Comparison of ENCODE assay signal across 1 cellular context in genomic region chr3:118671192-118671591, GRCh38.
TF ChIP-seq lines count a peak whose summit lies in the region.

No MANE protein-coding gene starts in this region.

TF ChIP-seq in GM23338, 12 proteins besides CTCF, POLR2A, EP300 and RAD21:
- no peak for TF ChIP-seq ZNF462 (CRISPR knock-in tag; IDR thresholded peaks at IDR 0.05)
- no peak for TF ChIP-seq POLR2AphosphoS5 (IDR thresholded peaks at IDR 0.05; ENCODE audit: low read depth)
- no peak for TF ChIP-seq ZNF331 (CRISPR knock-in tag; IDR thresholded peaks at IDR 0.05; ENCODE audit: low read depth)
- no peak for TF ChIP-seq ETS1 (IDR thresholded peaks at IDR 0.05)
- TF ChIP-seq STAT1 (IDR thresholded peaks at IDR 0.05; ENCODE audit: unreplicated experiment): no peak
